Comparison of ENCODE assay signal across 8 cellular contexts in the genomic region with DNA sequence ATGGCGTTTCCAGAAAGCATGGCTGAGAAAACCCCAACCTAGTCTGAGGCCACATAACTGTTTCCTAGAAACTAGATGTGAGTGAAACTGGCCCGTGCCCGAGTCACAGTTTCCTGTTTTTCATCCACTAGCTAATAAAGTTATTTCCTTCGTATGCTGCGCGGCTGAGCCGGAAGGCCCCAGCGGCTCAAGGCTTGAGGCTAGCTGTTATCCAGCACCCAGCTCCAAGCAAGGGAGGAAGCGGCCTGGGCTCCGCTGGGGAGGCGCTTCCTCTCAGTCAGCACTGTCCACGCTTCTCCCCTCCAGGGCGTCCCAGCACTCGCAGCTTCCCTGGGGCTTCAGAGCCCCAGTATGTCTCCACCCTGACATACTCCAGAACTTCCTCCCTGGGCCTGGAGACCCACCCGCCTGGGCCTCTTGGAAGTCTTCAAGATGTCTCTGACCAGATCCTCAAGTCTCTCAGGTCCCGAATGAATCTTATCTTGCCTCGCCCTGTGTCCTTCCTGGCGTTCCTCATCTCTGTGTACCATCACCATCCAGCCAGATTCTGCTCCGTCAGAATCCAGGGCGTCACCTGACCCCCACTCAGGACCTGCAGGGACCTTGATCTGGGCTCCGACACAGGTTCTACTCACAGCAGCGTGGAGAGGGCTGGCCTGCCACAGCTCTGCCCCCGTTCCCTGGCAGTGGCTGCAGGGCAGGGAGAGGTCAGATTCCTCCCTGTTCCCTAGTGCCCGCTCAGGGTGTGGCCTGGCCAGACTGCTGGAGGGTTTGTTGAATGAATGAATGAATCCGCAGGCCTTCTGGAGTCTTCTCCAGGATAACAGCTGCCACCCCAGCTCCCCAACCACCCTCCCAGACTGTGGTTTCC.
DNase-seq lines count a peak whose midpoint lies in the region; ATAC-seq and TF ChIP-seq lines count a peak whose summit lies in the region.

No MANE protein-coding gene starts in this region.

- peak overlapping the region; percentile 89 for H3K27ac Mint-ChIP-seq in dendritic cell treated with granulocyte-macrophage colony-stimulating factor and Interleukin-4, amounts not matched to agents 40 ng/mL and 50 ng/mL, for 4 days
- H3K27ac Mint-ChIP-seq in natural killer cell, result peak overlapping the region in 1 of 2 donors; percentile 62

- DNase-seq in activated T-cell treated with anti-CD3 and anti-CD28 coated beads for 1 hour (ENCODE audit: low read depth) (peak; percentile 6), activated T-cell treated with anti-CD3 and anti-CD28 coated beads for 4 hours (no peak), natural killer cell (no peak), vagina (ENCODE audit: extremely low spot score in 2 of 2) (peak in 1 of 2 donors; percentile 79), MG63 (no peak), NCI-H2081 treated with DMSO at 0.1 percent for 48 hours (lab: John Stamatoyannopoulos, UW) (no peak), NCI-H128 (lab: John Stamatoyannopoulos, UW; ENCODE audit: unreplicated experiment) (no peak)

- intact Hi-C loops in dendritic cell treated with granulocyte-macrophage colony-stimulating factor and Interleukin-4, amounts not matched to agents 40 ng/mL and 50 ng/mL, for 4 days (cut with micrococcal nuclease), result loop anchor here (5.0 kb wide), 1 partner anchor 44 kb away; no protein-coding TSS in a partner anchor
- intact Hi-C loops in natural killer cell (cut with micrococcal nuclease) (no loop called here), vagina (cut with DNase I) (no loop called here)

- peaks cover 35% of the 10 kb centered on the region for H3K4me1 Mint-ChIP-seq in dendritic cell treated with granulocyte-macrophage colony-stimulating factor and Interleukin-4, amounts not matched to agents 40 ng/mL and 50 ng/mL, for 4 days (ENCODE audit: low read depth)
- H3K4me1 Mint-ChIP-seq in natural killer cell, result peaks cover 5 to 10% of the 10 kb centered on the region in 2 donors

- H3K4me3 ChIP-seq in vagina, result no peak overlapping the region
- no peak overlapping the region for H3K4me3 ChIP-seq in MG63

- H3K9me3 ChIP-seq in vagina (no peaks in the 10 kb centered on the region), MG63 (no peaks in the 10 kb centered on the region)

- H3K9me3 Mint-ChIP-seq in dendritic cell treated with granulocyte-macrophage colony-stimulating factor and Interleukin-4, amounts not matched to agents 40 ng/mL and 50 ng/mL, for 4 days, result no peaks in the 10 kb centered on the region
- no peaks in the 10 kb centered on the region for H3K9me3 Mint-ChIP-seq in natural killer cell

- peaks cover 14% of the 10 kb centered on the region for H3K27me3 Mint-ChIP-seq in dendritic cell treated with granulocyte-macrophage colony-stimulating factor and Interleukin-4, amounts not matched to agents 40 ng/mL and 50 ng/mL, for 4 days
- H3K27me3 Mint-ChIP-seq in natural killer cell (ENCODE audit: low read depth in 2 of 2), result peaks cover 0 to 2% of the 10 kb centered on the region in 2 donors

- H3K4me3 Mint-ChIP-seq in dendritic cell treated with granulocyte-macrophage colony-stimulating factor and Interleukin-4, amounts not matched to agents 40 ng/mL and 50 ng/mL, for 4 days, result no peak overlapping the region
- no peak overlapping the region for H3K4me3 Mint-ChIP-seq in natural killer cell

- no peak for TF ChIP-seq CTCF in natural killer cell (IDR thresholded peaks at IDR 0.05)
- TF ChIP-seq CTCF in vagina (IDR thresholded peaks at IDR 0.05), result no peak

- TF ChIP-seq POLR2A in vagina (IDR thresholded peaks at IDR 0.05), result no peak

- no peaks in the 10 kb centered on the region for H3K36me3 ChIP-seq in vagina
- no peaks in the 10 kb centered on the region for H3K36me3 ChIP-seq in MG63

- H3K27me3 ChIP-seq in vagina (no peaks in the 10 kb centered on the region), MG63 (no peaks in the 10 kb centered on the region)

- H3K27ac ChIP-seq in vagina, result peak overlapping the region; percentile 46

- peak in 2 of 3 donors; percentile 31 to 57 for ATAC-seq in natural killer cell

- no peaks in the 10 kb centered on the region for H3K36me3 Mint-ChIP-seq in dendritic cell treated with granulocyte-macrophage colony-stimulating factor and Interleukin-4, amounts not matched to agents 40 ng/mL and 50 ng/mL, for 4 days (ENCODE audit: low read depth)
- H3K36me3 Mint-ChIP-seq in natural killer cell, result no peaks in the 10 kb centered on the region

- no peaks in the 10 kb centered on the region for H3K4me1 ChIP-seq in vagina
